13 cellular contexts compared by ENCODE assay signal in the genomic region with DNA sequence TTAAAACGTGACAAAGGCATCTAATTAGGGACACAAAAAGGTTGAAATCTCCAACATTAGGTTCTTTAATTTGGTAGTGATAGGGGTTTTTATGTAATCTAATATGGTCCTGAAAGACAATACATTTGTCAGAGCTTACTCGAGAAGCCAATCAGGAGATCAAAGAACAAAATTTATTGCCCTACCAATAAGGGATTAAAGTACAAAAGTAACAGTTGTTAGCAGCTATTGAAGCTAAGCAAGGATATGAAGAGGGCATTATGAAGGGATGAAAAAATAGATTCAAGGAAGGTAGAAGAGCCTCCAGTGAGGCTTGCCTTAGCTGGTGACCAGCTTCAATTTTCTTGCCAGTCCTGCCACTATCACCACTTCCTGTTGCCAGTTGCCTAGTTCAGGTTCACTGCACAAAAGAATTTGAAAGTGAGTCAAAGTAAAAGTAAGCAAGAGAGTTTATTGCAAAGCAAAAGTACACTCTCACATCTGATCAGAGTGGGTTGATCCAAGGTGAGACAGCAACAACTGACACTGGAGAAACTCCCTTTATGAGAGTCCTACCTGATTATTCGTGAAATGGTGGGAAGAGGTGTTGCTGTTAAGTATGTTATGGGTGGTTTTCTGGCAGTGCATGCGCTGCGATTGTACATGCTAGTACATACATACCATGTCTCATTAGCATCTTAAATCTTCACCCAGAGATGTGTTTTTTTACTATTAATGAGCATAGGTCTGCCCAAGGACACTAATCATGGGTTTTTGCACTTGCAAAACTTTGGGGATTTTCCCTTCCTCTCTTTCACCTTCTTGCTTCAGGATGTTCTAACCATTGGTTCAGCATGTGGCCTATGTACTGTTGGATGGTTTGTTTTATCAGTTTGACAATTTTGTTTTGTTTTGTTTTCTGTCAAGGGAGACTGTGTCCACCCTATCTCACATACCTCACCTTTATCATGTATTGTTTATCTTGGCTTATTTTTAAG.
A peak's percentile ranks its signal among the peaks of the same experiment; 100 is the strongest.
DNase-seq lines count a peak whose midpoint lies in the region; ATAC-seq, FAIRE-seq and TF ChIP-seq lines count a peak whose summit lies in the region.
"Had no signal": no experiment of that assay in that cellular context is flagged by ENCODE, and none has a peak within 500 bp of the region (broad histone marks: within the 10 kb centered on the region; RNA-seq: fewer than 3 reads in every experiment).

No MANE protein-coding gene starts in this region.

- H3K9me3 Mint-ChIP-seq in activated CD4-positive, alpha-beta T cell treated with anti-CD3 and anti-CD28 coated beads, Interleukin-2, amount 10 ng/mL, durations not matched to agents 24 days and 14 days, result no peaks in the 10 kb centered on the region

- intact Hi-C loops in GM12878 (cut with micrococcal nuclease; ENCODE audit: unreplicated experiment), result no loop called here
- intact Hi-C loops in activated CD4-positive, alpha-beta T cell treated with anti-CD3 and anti-CD28 coated beads, Interleukin-2, amount 10 ng/mL, durations not matched to agents 24 days and 14 days (cut with micrococcal nuclease), result no loop called here

- TF ChIP-seq RAD21 in GM12878 (IDR thresholded peaks at IDR 0.05; ENCODE audit: insufficient read depth, low read depth, low read length), result no peak

- H3K4me1 Mint-ChIP-seq in activated CD4-positive, alpha-beta T cell treated with anti-CD3 and anti-CD28 coated beads, Interleukin-2, amount 10 ng/mL, durations not matched to agents 24 days and 14 days, result no peaks in the 10 kb centered on the region
- H3K4me1 Mint-ChIP-seq: naive thymus-derived CD4-positive, alpha-beta T cell had no signal

- H4K20me1 ChIP-seq in GM12878 (ENCODE audit: control insufficient read depth, insufficient read depth) (no peaks in the 10 kb centered on the region), hepatocyte (ENCODE audit: insufficient read depth, poor library complexity, severe bottlenecking) (no peaks in the 10 kb centered on the region)

- BruUV-seq in GM12878 (replicated peaks; lab: Mats Ljungman, UMichigan), result no TSS peak

- H3K27me3 Mint-ChIP-seq in activated CD4-positive, alpha-beta T cell treated with anti-CD3 and anti-CD28 coated beads, Interleukin-2, amount 10 ng/mL, durations not matched to agents 24 days and 14 days, result no peaks in the 10 kb centered on the region

- DNase-seq in GM12878 (ENCODE audit: low read depth, low spot score) (peak; percentile 47), COLO668 (lab: John Stamatoyannopoulos, UW; ENCODE audit: unreplicated experiment) (no peak), T1000 (lab: John Stamatoyannopoulos, UW) (no peak), hepatocyte (ENCODE audit: low spot score) (no peak)
- DNase-seq in activated CD4-positive, alpha-beta T cell treated with anti-CD3 and anti-CD28 coated beads, Interleukin-2, amount 10 ng/mL, durations not matched to agents 24 days and 14 days, result no peak
- DNase-seq: activated CD8-positive, alpha-beta memory T cell treated with anti-CD3 and anti-CD28 coated beads for 24 hours; endodermal cell; naive thymus-derived CD4-positive, alpha-beta T cell; NCI-H446 had no signal

- H3K4me3 Mint-ChIP-seq in activated CD4-positive, alpha-beta T cell treated with anti-CD3 and anti-CD28 coated beads, Interleukin-2, amount 10 ng/mL, durations not matched to agents 24 days and 14 days, result no peak overlapping the region
- H3K4me3 Mint-ChIP-seq: endodermal cell; naive thymus-derived CD4-positive, alpha-beta T cell had no signal

- CTCF ChIA-PET in GM12878 (lab: Yijun Ruan, JAX), result no interaction called here

- no peak for FAIRE-seq in GM12878 (lab: Jason Lieb, UNC)

- H3K27ac ChIP-seq in GM12878 (ENCODE audit: control insufficient read depth, insufficient read depth), result no peak overlapping the region
- H3K27ac ChIP-seq in hepatocyte, result no peak overlapping the region
- H3K27ac ChIP-seq: SK-N-MC had no signal

- H3K9ac ChIP-seq in GM12878 (ENCODE audit: control insufficient read depth, insufficient read depth, low read length), result no peak overlapping the region

- H3K36me3 ChIP-seq in GM12878 (ENCODE audit: control insufficient read depth in 2 of 2, insufficient read depth in 2 of 2, low read length in 1 of 2) (no peaks in the 10 kb centered on the region), hepatocyte (replicated peaks; ENCODE audit: insufficient read depth, low read depth) (no peaks in the 10 kb centered on the region)

- H3K27me3 ChIP-seq in GM12878 (replicated peaks in 1 of 2; ENCODE audit: control insufficient read depth in 2 of 2, insufficient read depth in 2 of 2, low read length in 1 of 2), result no peaks in the 10 kb centered on the region
- no peaks in the 10 kb centered on the region for H3K27me3 ChIP-seq in hepatocyte

- ATAC-seq in GM18511 (IDR thresholded peaks at IDR 0.05; ENCODE audit: unreplicated experiment), result peak; percentile 93
- peak; percentile 90 for ATAC-seq in GM21390 (IDR thresholded peaks at IDR 0.05; ENCODE audit: unreplicated experiment)
- ATAC-seq in HG03095 (IDR thresholded peaks at IDR 0.05; ENCODE audit: unreplicated experiment), result peak; percentile 52
- peak; percentile 88 for ATAC-seq in GM12878
- ATAC-seq: naive thymus-derived CD4-positive, alpha-beta T cell had no signal

- POLR2A ChIA-PET in GM12878 (lab: Charles Lee), result no interaction called here

- H3K27ac Mint-ChIP-seq in activated CD4-positive, alpha-beta T cell treated with anti-CD3 and anti-CD28 coated beads, Interleukin-2, amount 10 ng/mL, durations not matched to agents 24 days and 14 days, result no peak overlapping the region
- H3K27ac Mint-ChIP-seq: endodermal cell; naive thymus-derived CD4-positive, alpha-beta T cell had no signal

- H3K79me2 ChIP-seq in GM12878 (ENCODE audit: control insufficient read depth, insufficient read depth, low read length), result no peaks in the 10 kb centered on the region
- H3K79me2 ChIP-seq in hepatocyte, result no peaks in the 10 kb centered on the region

- in situ Hi-C loops in GM12878 (cut with MboI), result no loop called here

- TF ChIP-seq CTCF in GM12878 (IDR thresholded peaks at IDR 0.05 in 2 of 3, conservative IDR thresholded peaks at IDR 0.05 in 1 of 3; ENCODE audit: control insufficient read depth in 2 of 3, extremely low read depth in 1 of 3, insufficient read depth in 1 of 3, low read depth in 3 of 3, low read length in 3 of 3) (no peak), hepatocyte (IDR thresholded peaks at IDR 0.05; ENCODE audit: poor library complexity) (no peak)

- H2AFZ ChIP-seq in GM12878 (ENCODE audit: control insufficient read depth, low read depth, low read length), result no peak overlapping the region
- no peak overlapping the region for H2AFZ ChIP-seq in hepatocyte

- H3K4me1 ChIP-seq in GM12878 (ENCODE audit: control insufficient read depth, insufficient read depth, low read length) (no peaks in the 10 kb centered on the region), hepatocyte (ENCODE audit: insufficient read depth) (no peaks in the 10 kb centered on the region)

- H3K4me2 ChIP-seq in GM12878 (ENCODE audit: control insufficient read depth, insufficient read depth), result no peak overlapping the region
- no peak overlapping the region for H3K4me2 ChIP-seq in hepatocyte

- H3K4me3 ChIP-seq in GM12878 (no peak overlapping the region), hepatocyte (no peak overlapping the region)
- H3K4me3 ChIP-seq: SK-N-MC had no signal

- no peak for TF ChIP-seq POLR2A in GM12878 (IDR thresholded peaks at IDR 0.05; ENCODE audit: low read depth, low read length)

- no peaks in the 10 kb centered on the region for H3K9me2 ChIP-seq in hepatocyte (replicated peaks; ENCODE audit: insufficient read depth)

- no peaks in the 10 kb centered on the region; the same call in 2 of the 3 replicates for H3K9me3 ChIP-seq in GM12878 (replicated peaks; ENCODE audit: control insufficient read depth, insufficient read depth, low read length)
- no peaks in the 10 kb centered on the region for H3K9me3 ChIP-seq in hepatocyte (ENCODE audit: low read depth)

- RAD21 ChIA-PET in GM12878 (lab: Charles Lee; ENCODE audit: unreplicated experiment), result interaction anchor here (1.6 kb wide), 1 partner anchor 12 kb away, joined by 3 read pairs; no protein-coding TSS in a partner anchor

- TF ChIP-seq EP300 in GM12878 (IDR thresholded peaks at IDR 0.05; ENCODE audit: borderline replicate concordance in 1 of 2, control insufficient read depth in 1 of 2, low read depth in 2 of 2, low read length in 2 of 2), result no peak

- 36% methylated on average over 5 of the region's 5 CpGs for WGBS in GM12878 (ENCODE audit: insufficient coverage, insufficient replicate concordance, low lambda C conversion rate, missing lambda C conversion rate)
- WGBS in hepatocyte (ENCODE audit: low lambda C conversion rate, missing lambda C conversion rate), result 64% methylated on average over 5 of the region's 5 CpGs

- H3K36me3 Mint-ChIP-seq in activated CD4-positive, alpha-beta T cell treated with anti-CD3 and anti-CD28 coated beads, Interleukin-2, amount 10 ng/mL, durations not matched to agents 24 days and 14 days (ENCODE audit: low read depth), result no peaks in the 10 kb centered on the region
- H3K36me3 Mint-ChIP-seq: naive thymus-derived CD4-positive, alpha-beta T cell had no signal

- SMC1A ChIA-PET in GM12878 (lab: Charles Lee; ENCODE audit: uncharacterized antibody, unreplicated experiment), result interaction anchor here (1.1 to 2.1 kb wide), 2 partner anchors 9 to 11 kb away, joined by 4 to 9 read pairs; no protein-coding TSS in a partner anchor

TF ChIP-seq in GM12878, 131 proteins besides CTCF, POLR2A, EP300 and RAD21 (continues in another document):
- no peak for TF ChIP-seq CHD4 (IDR thresholded peaks at IDR 0.05)
- TF ChIP-seq HDGF (IDR thresholded peaks at IDR 0.05), result no peak
- TF ChIP-seq IKZF2 (IDR thresholded peaks at IDR 0.05), result peak in 1 of 2 experiments; percentile 19; a peak in 1 of 4 replicates
- TF ChIP-seq TARDBP (IDR thresholded peaks at IDR 0.05; ENCODE audit: borderline replicate concordance), result no peak
- 0 out of 2 replicates have a peak, but pooled peaks have one; percentile 32 for TF ChIP-seq IKZF1 (conservative IDR thresholded peaks at IDR 0.05)
- TF ChIP-seq, protein P1, sequence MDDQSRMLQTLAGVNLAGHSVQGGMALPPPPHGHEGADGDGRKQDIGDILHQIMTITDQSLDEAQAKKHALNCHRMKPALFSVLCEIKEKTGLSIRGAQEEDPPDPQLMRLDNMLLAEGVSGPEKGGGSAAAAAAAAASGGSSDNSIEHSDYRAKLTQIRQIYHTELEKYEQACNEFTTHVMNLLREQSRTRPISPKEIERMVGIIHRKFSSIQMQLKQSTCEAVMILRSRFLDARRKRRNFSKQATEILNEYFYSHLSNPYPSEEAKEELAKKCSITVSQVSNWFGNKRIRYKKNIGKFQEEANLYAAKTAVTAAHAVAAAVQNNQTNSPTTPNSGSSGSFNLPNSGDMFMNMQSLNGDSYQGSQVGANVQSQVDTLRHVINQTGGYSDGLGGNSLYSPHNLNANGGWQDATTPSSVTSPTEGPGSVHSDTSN (IDR thresholded peaks at IDR 0.05; ENCODE audit: insufficient replicate concordance, low read depth, low read length), result no peak
- 0 out of 2 replicates have a peak, but pooled peaks have one; percentile 27 for TF ChIP-seq MTA2 (IDR thresholded peaks at IDR 0.05; ENCODE audit: low read depth)
- TF ChIP-seq PAX5 (IDR thresholded peaks at IDR 0.05; ENCODE audit: borderline replicate concordance, low read depth, low read length), result peak; percentile 65
- no peak for TF ChIP-seq CREM (IDR thresholded peaks at IDR 0.05; ENCODE audit: low read depth)
